ENCODE assay signal across 16 cellular contexts in genomic region chr12:42794811-42795210, GRCh38.
DNase-seq lines count a peak whose midpoint lies in the region; ATAC-seq, FAIRE-seq and TF ChIP-seq lines count a peak whose summit lies in the region.
"Had no signal": no experiment of that assay in that cellular context is flagged by ENCODE, and none has a peak within 500 bp of the region (broad histone marks: within the 10 kb centered on the region; RNA-seq: fewer than 3 reads in every experiment).

No MANE protein-coding gene starts in this region.

- H3K4me1 Mint-ChIP-seq in endothelial cell (ENCODE audit: unreplicated experiment): peaks cover 10% of the 10 kb centered on the region

- H3K4me2 ChIP-seq in MM.1S (ENCODE audit: low read depth, low read length): no peak overlapping the region

- H3F3A ChIP-seq in MM.1S (ENCODE audit: insufficient read depth, low read length): no peaks in the 10 kb centered on the region

- no peaks in the 10 kb centered on the region for H3K79me2 ChIP-seq in MM.1S (ENCODE audit: low read length)

- no peak for FAIRE-seq in small intestine (lab: Jason Lieb, UNC)

- H3K27me3 ChIP-seq in small intestine (ENCODE audit: control insufficient read depth in 2 of 2, insufficient read depth in 2 of 2, low read length in 2 of 2): no peaks in the 10 kb centered on the region
- no peaks in the 10 kb centered on the region for H3K27me3 ChIP-seq in MM.1S (replicated peaks; ENCODE audit: insufficient read depth, low read length)
- H3K27me3 ChIP-seq: SJCRH30 had no signal

- H3K4me3 ChIP-seq in astrocyte of the spinal cord (ENCODE audit: low read depth, low read length) (no peak overlapping the region), small intestine (ENCODE audit: low read depth in 1 of 2, low read length in 2 of 2) (no peak overlapping the region), MM.1S (ENCODE audit: low read length) (no peak overlapping the region)
- H3K4me3 ChIP-seq: SJCRH30 had no signal

- H4K20me1 ChIP-seq in MM.1S (ENCODE audit: insufficient read depth, low read length): no peaks in the 10 kb centered on the region

- WGBS in small intestine, 3 donors: 75 to 77% (median 75%) methylated on average over 1 of the region's 1 CpG

- no peak overlapping the region for H3K9ac ChIP-seq in MM.1S (ENCODE audit: low read length)

- H3K9me3 ChIP-seq in small intestine (ENCODE audit: control insufficient read depth, low read depth) (no peaks in the 10 kb centered on the region), MM.1S (replicated peaks; ENCODE audit: insufficient read depth, low read length) (no peaks in the 10 kb centered on the region)
- H3K9me3 ChIP-seq: SJCRH30 had no signal

- in situ Hi-C loops in astrocyte of the spinal cord (cut with HindIII; ENCODE audit: low sequenced_read_pairs): no loop called here

- no peak overlapping the region for H3K27ac Mint-ChIP-seq in endothelial cell (ENCODE audit: unreplicated experiment)

- no peak overlapping the region for H2AFZ ChIP-seq in MM.1S (ENCODE audit: low read length)

- H3K9me3 Mint-ChIP-seq in endothelial cell (ENCODE audit: unreplicated experiment): no peaks in the 10 kb centered on the region

- H3K36me3 ChIP-seq in small intestine (ENCODE audit: control insufficient read depth in 2 of 2, insufficient read depth in 2 of 2, low read length in 2 of 2) (no peaks in the 10 kb centered on the region), MM.1S (replicated peaks; ENCODE audit: insufficient read depth, low read length) (no peaks in the 10 kb centered on the region)
- H3K36me3 ChIP-seq: SJCRH30 had no signal

- no peak for TF ChIP-seq CTCF in astrocyte of the spinal cord (IDR thresholded peaks at IDR 0.05; ENCODE audit: low read depth, low read length)
- no peak for TF ChIP-seq CTCF in MM.1S (IDR thresholded peaks at IDR 0.05; ENCODE audit: low read length)
- TF ChIP-seq CTCF in endothelial cell (IDR thresholded peaks at IDR 0.05; ENCODE audit: unreplicated experiment): no peak

- H3K27ac ChIP-seq in small intestine (ENCODE audit: low read depth in 1 of 2, low read length in 1 of 2): no peak overlapping the region
- H3K27ac ChIP-seq in MM.1S (ENCODE audit: low read length): no peak overlapping the region
- H3K27ac ChIP-seq: SJCRH30 had no signal

- peaks cover 2% of the 10 kb centered on the region for H3K27me3 Mint-ChIP-seq in endothelial cell (ENCODE audit: unreplicated experiment)

- no peaks in the 10 kb centered on the region for H3K36me3 Mint-ChIP-seq in endothelial cell (ENCODE audit: low read depth, unreplicated experiment)

- no peaks in the 10 kb centered on the region for H3K4me1 ChIP-seq in small intestine (ENCODE audit: control insufficient read depth in 2 of 2, insufficient read depth in 1 of 2, low read depth in 1 of 2, low read length in 1 of 2)
- no peaks in the 10 kb centered on the region; the same call in 1 of the 2 replicates for H3K4me1 ChIP-seq in MM.1S (ENCODE audit: low read length)

- H3K4me3 Mint-ChIP-seq in endothelial cell (ENCODE audit: unreplicated experiment): no peak overlapping the region

- no peak for ATAC-seq in GM19324 (IDR thresholded peaks at IDR 0.05; ENCODE audit: low FRiP score, unreplicated experiment)

- no peaks in the 10 kb centered on the region for H3K9me2 ChIP-seq in MM.1S (replicated peaks; ENCODE audit: insufficient read depth, low read length)

- DNase-seq in EL (peak; percentile 75), LHCN-M2 (ENCODE audit: low read depth) (peak; percentile 15), astrocyte of the spinal cord (ENCODE audit: low read depth, low spot score) (peak; percentile 35), kidney tubule cell (ENCODE audit: low spot score) (peak; percentile 51), small intestine (no peak), MM.1S (no peak), endothelial cell (ENCODE audit: low spot score) (no peak)
- DNase-seq: ACHN, KG1, NCI-H1417, NCI-H1930, NCI-H2171 treated with DMSO at 0.1 percent for 48 hours, NCI-H510A, RPMI8226, SJCRH30 had no signal

Comparison
In these comparisons a context has a peak if more than half of its experiments do, and no peak if none do; other contexts are left out.
1. DNase-seq: peak in EL (single experiment), LHCN-M2 (single experiment), astrocyte of the spinal cord (single experiment) and kidney tubule cell (single experiment); none in small intestine (single experiment), MM.1S (single experiment) and endothelial cell (single experiment).